Comparison of ENCODE assay signal across 1 cellular context in the genomic region with DNA sequence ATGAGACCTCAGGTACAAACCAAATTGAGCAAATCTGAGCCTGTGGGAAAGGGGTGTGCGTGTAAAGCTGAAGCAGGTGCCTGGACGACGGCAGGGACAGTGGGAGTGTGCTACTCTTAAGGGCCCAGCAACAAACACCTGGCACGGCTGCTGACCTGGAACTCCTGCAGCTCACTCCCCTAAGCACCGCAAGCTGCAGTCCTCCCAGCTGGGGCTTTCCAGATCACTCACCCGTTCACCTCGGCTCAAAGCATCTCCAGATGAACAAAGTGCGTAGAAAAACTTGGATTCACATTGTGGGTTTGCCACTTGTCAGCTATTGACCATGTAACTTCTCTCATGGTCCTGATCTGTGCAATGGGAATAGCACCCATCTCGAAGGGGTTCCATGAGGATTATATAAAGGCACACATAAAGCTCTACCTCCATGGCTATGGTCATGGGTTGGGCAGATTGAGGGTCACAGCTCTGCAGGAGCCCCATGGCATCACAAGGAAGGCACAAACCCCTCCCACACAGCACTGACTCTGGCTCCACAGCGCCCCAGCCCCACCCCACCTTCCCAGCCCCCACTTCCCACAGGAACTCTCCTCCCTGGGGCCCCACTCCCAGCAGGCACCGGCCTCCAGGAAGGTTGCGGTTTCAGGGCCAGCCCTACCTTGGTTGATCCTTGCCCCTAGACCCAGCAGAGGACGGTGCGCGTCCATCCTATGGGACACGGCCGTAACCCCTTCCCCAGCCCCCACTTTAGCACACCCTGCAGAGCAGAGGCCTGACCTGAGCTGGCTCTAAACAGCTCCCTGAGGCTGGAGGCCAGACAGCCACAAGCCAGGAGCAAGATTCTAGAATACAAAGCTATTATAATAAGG.
TF ChIP-seq lines count a peak whose summit lies in the region.

No MANE protein-coding gene starts in this region.

TF ChIP-seq in HepG2, 621 proteins besides CTCF, POLR2A, EP300 and RAD21 (continued from another document and continues in another):
- TF ChIP-seq, protein P1, sequence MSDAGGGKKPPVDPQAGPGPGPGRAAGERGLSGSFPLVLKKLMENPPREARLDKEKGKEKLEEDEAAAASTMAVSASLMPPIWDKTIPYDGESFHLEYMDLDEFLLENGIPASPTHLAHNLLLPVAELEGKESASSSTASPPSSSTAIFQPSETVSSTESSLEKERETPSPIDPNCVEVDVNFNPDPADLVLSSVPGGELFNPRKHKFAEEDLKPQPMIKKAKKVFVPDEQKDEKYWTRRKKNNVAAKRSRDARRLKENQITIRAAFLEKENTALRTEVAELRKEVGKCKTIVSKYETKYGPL (CRISPR knock-in tag; IDR thresholded peaks at IDR 0.05), result no peak
- TF ChIP-seq, protein P2, sequence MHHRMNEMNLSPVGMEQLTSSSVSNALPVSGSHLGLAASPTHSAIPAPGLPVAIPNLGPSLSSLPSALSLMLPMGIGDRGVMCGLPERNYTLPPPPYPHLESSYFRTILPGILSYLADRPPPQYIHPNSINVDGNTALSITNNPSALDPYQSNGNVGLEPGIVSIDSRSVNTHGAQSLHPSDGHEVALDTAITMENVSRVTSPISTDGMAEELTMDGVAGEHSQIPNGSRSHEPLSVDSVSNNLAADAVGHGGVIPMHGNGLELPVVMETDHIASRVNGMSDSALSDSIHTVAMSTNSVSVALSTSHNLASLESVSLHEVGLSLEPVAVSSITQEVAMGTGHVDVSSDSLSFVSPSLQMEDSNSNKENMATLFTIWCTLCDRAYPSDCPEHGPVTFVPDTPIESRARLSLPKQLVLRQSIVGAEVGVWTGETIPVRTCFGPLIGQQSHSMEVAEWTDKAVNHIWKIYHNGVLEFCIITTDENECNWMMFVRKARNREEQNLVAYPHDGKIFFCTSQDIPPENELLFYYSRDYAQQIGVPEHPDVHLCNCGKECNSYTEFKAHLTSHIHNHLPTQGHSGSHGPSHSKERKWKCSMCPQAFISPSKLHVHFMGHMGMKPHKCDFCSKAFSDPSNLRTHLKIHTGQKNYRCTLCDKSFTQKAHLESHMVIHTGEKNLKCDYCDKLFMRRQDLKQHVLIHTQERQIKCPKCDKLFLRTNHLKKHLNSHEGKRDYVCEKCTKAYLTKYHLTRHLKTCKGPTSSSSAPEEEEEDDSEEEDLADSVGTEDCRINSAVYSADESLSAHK (CRISPR knock-in tag; IDR thresholded peaks at IDR 0.05; ENCODE audit: borderline replicate concordance), result no peak
- TF ChIP-seq MATR3 (CRISPR knock-in tag; IDR thresholded peaks at IDR 0.05), result no peak
- no peak for TF ChIP-seq MXD4 (CRISPR knock-in tag; IDR thresholded peaks at IDR 0.05)
- no peak for TF ChIP-seq BRCA1 (CRISPR knock-in tag; IDR thresholded peaks at IDR 0.05)
- peak; percentile 42 for TF ChIP-seq ZNF629 (CRISPR knock-in tag; conservative IDR thresholded peaks at IDR 0.05)
- no peak for TF ChIP-seq ZNF780A (CRISPR knock-in tag; IDR thresholded peaks at IDR 0.05)
- no peak for TF ChIP-seq REL (CRISPR knock-in tag; conservative IDR thresholded peaks at IDR 0.05)
- TF ChIP-seq MTF1 (CRISPR knock-in tag; IDR thresholded peaks at IDR 0.05), result no peak
- TF ChIP-seq, protein P3, sequence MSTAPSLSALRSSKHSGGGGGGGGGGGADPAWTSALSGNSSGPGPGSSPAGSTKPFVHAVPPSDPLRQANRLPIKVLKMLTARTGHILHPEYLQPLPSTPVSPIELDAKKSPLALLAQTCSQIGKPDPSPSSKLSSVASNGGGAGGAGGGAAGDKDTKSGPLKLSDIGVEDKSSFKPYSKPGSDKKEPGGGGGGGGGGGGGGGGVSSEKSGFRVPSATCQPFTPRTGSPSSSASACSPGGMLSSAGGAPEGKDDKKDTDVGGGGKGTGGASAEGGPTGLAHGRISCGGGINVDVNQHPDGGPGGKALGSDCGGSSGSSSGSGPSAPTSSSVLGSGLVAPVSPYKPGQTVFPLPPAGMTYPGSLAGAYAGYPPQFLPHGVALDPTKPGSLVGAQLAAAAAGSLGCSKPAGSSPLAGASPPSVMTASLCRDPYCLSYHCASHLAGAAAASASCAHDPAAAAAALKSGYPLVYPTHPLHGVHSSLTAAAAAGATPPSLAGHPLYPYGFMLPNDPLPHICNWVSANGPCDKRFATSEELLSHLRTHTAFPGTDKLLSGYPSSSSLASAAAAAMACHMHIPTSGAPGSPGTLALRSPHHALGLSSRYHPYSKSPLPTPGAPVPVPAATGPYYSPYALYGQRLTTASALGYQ (CRISPR knock-in tag; IDR thresholded peaks at IDR 0.05), result no peak
- TF ChIP-seq ZFP36L1 (CRISPR knock-in tag; IDR thresholded peaks at IDR 0.05), result no peak
- peak; percentile 35 for TF ChIP-seq PTBP1 (IDR thresholded peaks at IDR 0.05; ENCODE audit: low read depth, low read length, poor library complexity, severe bottlenecking)
- TF ChIP-seq SRY (CRISPR knock-in tag; IDR thresholded peaks at IDR 0.05), result no peak
- no peak for TF ChIP-seq SRSF9 (IDR thresholded peaks at IDR 0.05; ENCODE audit: borderline replicate concordance, insufficient read depth, low read depth, low read length, poor library complexity, severe bottlenecking)
- 0 out of 2 replicates have a peak, but pooled peaks have one; percentile 58 for TF ChIP-seq NRL (CRISPR knock-in tag; IDR thresholded peaks at IDR 0.05; ENCODE audit: borderline replicate concordance)
- no peak for TF ChIP-seq PITX1 (CRISPR knock-in tag; IDR thresholded peaks at IDR 0.05)
- no peak for TF ChIP-seq SUZ12 (IDR thresholded peaks at IDR 0.05; ENCODE audit: low read depth, low read length)
- no peak for TF ChIP-seq ZNF326 (CRISPR knock-in tag; IDR thresholded peaks at IDR 0.05; ENCODE audit: borderline replicate concordance)
- TF ChIP-seq SP140L (CRISPR knock-in tag; IDR thresholded peaks at IDR 0.05; ENCODE audit: borderline replicate concordance), result no peak
- TF ChIP-seq, protein P4, sequence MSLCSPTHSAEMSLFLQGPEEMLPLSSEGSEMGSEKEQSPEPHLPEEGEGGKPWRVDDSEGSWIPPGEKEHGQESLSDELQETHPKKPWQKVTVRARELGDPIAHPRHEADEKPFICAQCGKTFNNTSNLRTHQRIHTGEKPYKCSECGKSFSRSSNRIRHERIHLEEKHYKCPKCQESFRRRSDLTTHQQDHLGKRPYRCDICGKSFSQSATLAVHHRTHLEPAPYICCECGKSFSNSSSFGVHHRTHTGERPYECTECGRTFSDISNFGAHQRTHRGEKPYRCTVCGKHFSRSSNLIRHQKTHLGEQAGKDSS (CRISPR knock-in tag; IDR thresholded peaks at IDR 0.05; ENCODE audit: borderline replicate concordance, low read depth), result no peak
- peak; percentile 48; the same call in 1 of the 2 replicates for TF ChIP-seq ETV5 (CRISPR knock-in tag; IDR thresholded peaks at IDR 0.05; ENCODE audit: borderline replicate concordance)
- no peak for TF ChIP-seq ZNF138 (CRISPR knock-in tag; IDR thresholded peaks at IDR 0.05; ENCODE audit: low read depth)
- no peak for TF ChIP-seq ZNF775 (CRISPR knock-in tag; IDR thresholded peaks at IDR 0.05; ENCODE audit: borderline replicate concordance)
- TF ChIP-seq, protein P5, sequence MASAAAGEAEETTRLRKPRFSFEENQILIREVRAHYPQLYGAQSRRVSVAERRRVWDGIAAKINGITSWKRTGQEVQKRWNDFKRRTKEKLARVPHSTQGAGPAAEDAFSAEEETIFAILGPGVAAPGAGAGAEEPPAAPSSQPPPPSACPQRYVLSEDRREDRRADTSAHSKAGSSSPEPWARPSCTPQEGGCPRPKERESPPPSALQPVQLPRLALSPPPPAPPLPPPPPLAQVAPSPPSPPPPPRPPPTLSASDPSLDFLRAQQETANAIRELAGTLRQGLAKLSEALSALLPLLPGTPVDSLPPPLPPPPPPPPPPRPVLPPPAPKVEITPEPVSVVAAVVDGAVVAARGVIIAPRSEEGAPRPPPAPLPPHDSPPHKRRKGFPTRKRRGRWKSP (CRISPR knock-in tag; IDR thresholded peaks at IDR 0.05), result no peak
- TF ChIP-seq ZMYM3 (CRISPR knock-in tag; IDR thresholded peaks at IDR 0.05), result peak; percentile 48; the same call in 1 of the 2 replicates
- TF ChIP-seq, protein P6, sequence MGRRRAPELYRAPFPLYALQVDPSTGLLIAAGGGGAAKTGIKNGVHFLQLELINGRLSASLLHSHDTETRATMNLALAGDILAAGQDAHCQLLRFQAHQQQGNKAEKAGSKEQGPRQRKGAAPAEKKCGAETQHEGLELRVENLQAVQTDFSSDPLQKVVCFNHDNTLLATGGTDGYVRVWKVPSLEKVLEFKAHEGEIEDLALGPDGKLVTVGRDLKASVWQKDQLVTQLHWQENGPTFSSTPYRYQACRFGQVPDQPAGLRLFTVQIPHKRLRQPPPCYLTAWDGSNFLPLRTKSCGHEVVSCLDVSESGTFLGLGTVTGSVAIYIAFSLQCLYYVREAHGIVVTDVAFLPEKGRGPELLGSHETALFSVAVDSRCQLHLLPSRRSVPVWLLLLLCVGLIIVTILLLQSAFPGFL (CRISPR knock-in tag; IDR thresholded peaks at IDR 0.05), result 0 out of 2 replicates have a peak, but pooled peaks have one; percentile 17
- no peak for TF ChIP-seq HCFC1 (IDR thresholded peaks at IDR 0.05; ENCODE audit: low read depth, low read length)
- TF ChIP-seq TBX3 (IDR thresholded peaks at IDR 0.05; ENCODE audit: borderline replicate concordance), result no peak
- TF ChIP-seq ZZZ3 (CRISPR knock-in tag; IDR thresholded peaks at IDR 0.05; ENCODE audit: borderline replicate concordance), result no peak
- TF ChIP-seq ZNF331 (CRISPR knock-in tag; IDR thresholded peaks at IDR 0.05), result peak; percentile 56
- TF ChIP-seq HOXA9 (CRISPR knock-in tag; IDR thresholded peaks at IDR 0.05; ENCODE audit: borderline replicate concordance), result no peak
- TF ChIP-seq, protein P7, sequence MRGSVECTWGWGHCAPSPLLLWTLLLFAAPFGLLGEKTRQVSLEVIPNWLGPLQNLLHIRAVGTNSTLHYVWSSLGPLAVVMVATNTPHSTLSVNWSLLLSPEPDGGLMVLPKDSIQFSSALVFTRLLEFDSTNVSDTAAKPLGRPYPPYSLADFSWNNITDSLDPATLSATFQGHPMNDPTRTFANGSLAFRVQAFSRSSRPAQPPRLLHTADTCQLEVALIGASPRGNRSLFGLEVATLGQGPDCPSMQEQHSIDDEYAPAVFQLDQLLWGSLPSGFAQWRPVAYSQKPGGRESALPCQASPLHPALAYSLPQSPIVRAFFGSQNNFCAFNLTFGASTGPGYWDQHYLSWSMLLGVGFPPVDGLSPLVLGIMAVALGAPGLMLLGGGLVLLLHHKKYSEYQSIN (CRISPR knock-in tag; IDR thresholded peaks at IDR 0.05; ENCODE audit: borderline replicate concordance), result no peak
- no peak for TF ChIP-seq ZFP36L2 (CRISPR knock-in tag; IDR thresholded peaks at IDR 0.05)
- TF ChIP-seq ARNT2 (CRISPR knock-in tag; IDR thresholded peaks at IDR 0.05; ENCODE audit: low read depth), result no peak
- TF ChIP-seq MTA3 (CRISPR knock-in tag; IDR thresholded peaks at IDR 0.05), result no peak
- TF ChIP-seq NCOR1 (IDR thresholded peaks at IDR 0.05; ENCODE audit: borderline replicate concordance, low read length), result no peak
- no peak for TF ChIP-seq KDM5B (CRISPR knock-in tag; IDR thresholded peaks at IDR 0.05; ENCODE audit: borderline replicate concordance)
- no peak; the same call in 1 of the 2 replicates for TF ChIP-seq ETV6 (CRISPR knock-in tag; conservative IDR thresholded peaks at IDR 0.05)
- no peak for TF ChIP-seq ZNF883 (CRISPR knock-in tag; IDR thresholded peaks at IDR 0.05; ENCODE audit: not compliant biosample characterization)
- TF ChIP-seq, protein P8, sequence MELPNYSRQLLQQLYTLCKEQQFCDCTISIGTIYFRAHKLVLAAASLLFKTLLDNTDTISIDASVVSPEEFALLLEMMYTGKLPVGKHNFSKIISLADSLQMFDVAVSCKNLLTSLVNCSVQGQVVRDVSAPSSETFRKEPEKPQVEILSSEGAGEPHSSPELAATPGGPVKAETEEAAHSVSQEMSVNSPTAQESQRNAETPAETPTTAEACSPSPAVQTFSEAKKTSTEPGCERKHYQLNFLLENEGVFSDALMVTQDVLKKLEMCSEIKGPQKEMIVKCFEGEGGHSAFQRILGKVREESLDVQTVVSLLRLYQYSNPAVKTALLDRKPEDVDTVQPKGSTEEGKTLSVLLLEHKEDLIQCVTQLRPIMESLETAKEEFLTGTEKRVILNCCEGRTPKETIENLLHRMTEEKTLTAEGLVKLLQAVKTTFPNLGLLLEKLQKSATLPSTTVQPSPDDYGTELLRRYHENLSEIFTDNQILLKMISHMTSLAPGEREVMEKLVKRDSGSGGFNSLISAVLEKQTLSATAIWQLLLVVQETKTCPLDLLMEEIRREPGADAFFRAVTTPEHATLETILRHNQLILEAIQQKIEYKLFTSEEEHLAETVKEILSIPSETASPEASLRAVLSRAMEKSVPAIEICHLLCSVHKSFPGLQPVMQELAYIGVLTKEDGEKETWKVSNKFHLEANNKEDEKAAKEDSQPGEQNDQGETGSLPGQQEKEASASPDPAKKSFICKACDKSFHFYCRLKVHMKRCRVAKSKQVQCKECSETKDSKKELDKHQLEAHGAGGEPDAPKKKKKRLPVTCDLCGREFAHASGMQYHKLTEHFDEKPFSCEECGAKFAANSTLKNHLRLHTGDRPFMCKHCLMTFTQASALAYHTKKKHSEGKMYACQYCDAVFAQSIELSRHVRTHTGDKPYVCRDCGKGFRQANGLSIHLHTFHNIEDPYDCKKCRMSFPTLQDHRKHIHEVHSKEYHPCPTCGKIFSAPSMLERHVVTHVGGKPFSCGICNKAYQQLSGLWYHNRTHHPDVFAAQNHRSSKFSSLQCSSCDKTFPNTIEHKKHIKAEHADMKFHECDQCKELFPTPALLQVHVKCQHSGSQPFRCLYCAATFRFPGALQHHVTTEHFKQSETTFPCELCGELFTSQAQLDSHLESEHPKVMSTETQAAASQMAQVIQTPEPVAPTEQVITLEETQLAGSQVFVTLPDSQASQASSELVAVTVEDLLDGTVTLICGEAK (IDR thresholded peaks at IDR 0.05), result no peak
- TF ChIP-seq, protein P8 (CRISPR knock-in tag; IDR thresholded peaks at IDR 0.05), result peak; percentile 17; the same call in 1 of the 2 replicates
- no peak for TF ChIP-seq FOXP1 (IDR thresholded peaks at IDR 0.05)
- TF ChIP-seq FOXP1 (CRISPR knock-in tag; IDR thresholded peaks at IDR 0.05), result no peak
- no peak for TF ChIP-seq ZNF724P (CRISPR knock-in tag; IDR thresholded peaks at IDR 0.05; ENCODE audit: borderline replicate concordance)
